Comparison of ENCODE assay signal across 1 cellular context in the genomic region with DNA sequence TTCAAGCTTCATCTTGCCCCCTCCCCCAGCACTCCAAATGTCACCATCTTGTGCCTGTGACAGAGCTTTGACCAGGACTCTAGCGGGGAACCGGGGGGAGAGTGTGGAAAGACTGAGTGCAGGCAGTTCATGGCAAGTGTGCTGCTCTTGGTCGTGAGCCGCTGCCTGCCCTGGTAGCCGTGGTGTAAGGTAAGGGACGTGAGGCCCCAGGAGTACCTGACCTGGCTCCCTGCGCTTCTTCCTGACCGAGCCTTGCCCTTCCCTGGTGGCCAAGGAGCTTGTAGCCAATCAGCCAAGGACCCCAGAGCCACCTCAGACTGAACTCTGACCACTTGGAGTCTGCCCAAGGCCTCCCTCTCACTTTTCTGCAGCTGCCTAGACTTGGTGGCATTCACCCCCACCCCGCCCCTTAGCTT.
TF ChIP-seq lines count a peak whose summit lies in the region.

No MANE protein-coding gene starts in this region.

TF ChIP-seq in K562, 482 proteins besides CTCF, POLR2A, EP300 and RAD21:
- TF ChIP-seq CEBPG (CRISPR knock-in tag; IDR thresholded peaks at IDR 0.05), result 0 out of 2 replicates have a peak, but pooled peaks have one; percentile 9
- TF ChIP-seq CEBPG (tag; conservative IDR thresholded peaks at IDR 0.05 in 1 of 2, IDR thresholded peaks at IDR 0.05 in 1 of 2), result no peak
- no peak for TF ChIP-seq ETV1 (tag; conservative IDR thresholded peaks at IDR 0.05; ENCODE audit: low read depth)
